Comparison of ENCODE assay signal across 15 cellular contexts in the genomic region with DNA sequence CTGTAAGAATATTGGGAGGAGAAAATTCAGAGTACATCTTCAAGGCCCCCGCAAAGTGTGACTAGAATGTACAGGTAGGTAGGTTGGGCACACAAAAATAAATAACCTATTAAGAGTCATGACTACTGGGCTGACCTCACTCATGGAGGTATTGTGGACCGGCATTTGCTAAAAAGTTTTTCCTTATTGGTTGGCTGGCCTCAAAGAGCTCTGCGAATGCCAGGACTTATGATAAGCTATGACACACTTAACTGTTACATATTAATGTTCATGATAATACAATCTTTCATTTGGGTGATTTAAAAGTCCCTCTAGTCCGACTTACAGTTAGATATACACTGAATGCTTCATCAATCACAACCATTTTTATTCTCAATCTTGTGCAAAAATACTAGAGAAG.
A peak's percentile ranks its signal among the peaks of the same experiment; 100 is the strongest.
DNase-seq lines count a peak whose midpoint lies in the region; ATAC-seq and TF ChIP-seq lines count a peak whose summit lies in the region.
"Had no signal": no experiment of that assay in that cellular context is flagged by ENCODE, and none has a peak within 500 bp of the region (broad histone marks: within the 10 kb centered on the region; RNA-seq: fewer than 3 reads in every experiment).

No MANE protein-coding gene starts in this region.

- intact Hi-C loops in breast epithelium (cut with DNase I; ENCODE audit: low total_unique reads) = no loop called here
- intact Hi-C loops in MCF 10A (cut with micrococcal nuclease) = no loop called here
- intact Hi-C loops in transverse colon (cut with DNase I; ENCODE audit: low total_unique reads) = no loop called here
- intact Hi-C loops in posterior cingulate gyrus (cut with DNase I) = no loop called here

- CTCF ChIA-PET in MCF 10A (lab: Yijun Ruan, JAX) = interaction anchor here (1.5 kb wide), 1 partner anchor 10 kb away, joined by 3 read pairs; no protein-coding TSS in a partner anchor

- H3K27ac ChIP-seq in breast epithelium (peak overlapping the region; percentile 24 to 34), transverse colon (peak overlapping the region; percentile 35 to 64 (median 60))
- H3K27ac ChIP-seq: foreskin keratinocyte had no signal

- no peaks in the 10 kb centered on the region for H3K27me3 Mint-ChIP-seq in MCF 10A (ENCODE audit: insufficient read depth, unreplicated experiment)
- H3K27me3 Mint-ChIP-seq: natural killer cell treated with Interleukin-12 subunit alpha and Interleukin-12 subunit beta and Interleukin-15 and Interleukin-18, amount 100 ng/mL, for 72 hours; T-cell had no signal

- H3K36me3 Mint-ChIP-seq in MCF 10A (ENCODE audit: insufficient read depth, unreplicated experiment) = peaks cover 4% of the 10 kb centered on the region
- H3K36me3 Mint-ChIP-seq: natural killer cell treated with Interleukin-12 subunit alpha and Interleukin-12 subunit beta and Interleukin-15 and Interleukin-18, amount 100 ng/mL, for 72 hours had no signal

- POLR2A ChIA-PET in MCF 10A (lab: Yijun Ruan, JAX) = interaction anchor here (0.6 kb wide), 1 partner anchor 55 kb away, joined by 4 read pairs; no protein-coding TSS in a partner anchor

- WGBS in transverse colon (ENCODE audit: low coverage in 1 of 2), 2 donors = 56 to 63% methylated on average over 3 to 4 of the region's 4 CpGs

- TF ChIP-seq CTCF in breast epithelium (IDR thresholded peaks at IDR 0.05) = no peak
- TF ChIP-seq CTCF in MCF 10A (IDR thresholded peaks at IDR 0.05; ENCODE audit: unreplicated experiment) = no peak
- no peak for TF ChIP-seq CTCF in fibroblast of the aortic adventitia (IDR thresholded peaks at IDR 0.05; ENCODE audit: insufficient read depth, low read length)
- no peak for TF ChIP-seq CTCF in transverse colon (IDR thresholded peaks at IDR 0.05)

- TF ChIP-seq POLR2A in breast epithelium (IDR thresholded peaks at IDR 0.05) = no peak
- TF ChIP-seq POLR2A in transverse colon (IDR thresholded peaks at IDR 0.05) = no peak

- TF ChIP-seq EP300 in transverse colon (IDR thresholded peaks at IDR 0.05; ENCODE audit: low read depth) = no peak

- DNase-seq in breast epithelium (ENCODE audit: low spot score in 2 of 2) (no peak), MCF 10A (ENCODE audit: unreplicated experiment) (no peak), fibroblast of the aortic adventitia (ENCODE audit: low read depth) (peak; percentile 71), mucosa of gallbladder (ENCODE audit: low spot score) (peak; percentile 59), transverse colon (no peak), posterior cingulate gyrus (no peak), G401 (ENCODE audit: low spot score) (no peak)
- DNase-seq: anterior cingulate cortex, foreskin keratinocyte, GOT3, NCI-H1048, NCI-H2227 treated with DMSO at 0.1 percent for 48 hours, T-cell had no signal

- H3K36me3 ChIP-seq in breast epithelium (no peaks in the 10 kb centered on the region), transverse colon (no peaks in the 10 kb centered on the region)

- H3K27me3 ChIP-seq in breast epithelium (no peaks in the 10 kb centered on the region), transverse colon (no peaks in the 10 kb centered on the region)

- H3K9me3 ChIP-seq in breast epithelium (no peaks in the 10 kb centered on the region), transverse colon (no peaks in the 10 kb centered on the region)

- peaks cover 0 to 12% of the 10 kb centered on the region in 2 donors for H3K4me1 ChIP-seq in breast epithelium
- peaks cover 9 to 30% (median 19%) of the 10 kb centered on the region in 4 donors for H3K4me1 ChIP-seq in transverse colon

- in situ Hi-C loops in transverse colon (cut with MboI; ENCODE audit: low pct_ligation_motif_present in 1 of 4, low pct_unique_long_range_greater_than_20kb in 1 of 4, low sequenced_read_pairs in 3 of 4) (no loop called here), G401 (cut with HindIII; ENCODE audit: low sequenced_read_pairs) (no loop called here)

- ATAC-seq in activated CD4-positive, CD25-positive, alpha-beta regulatory T cell treated with anti-CD3 and anti-CD28 coated beads, Interleukin-2, amount 50 U/mL, for 24 hours = no peak
- ATAC-seq: foreskin keratinocyte; natural killer cell treated with Interleukin-12 subunit alpha and Interleukin-12 subunit beta and Interleukin-15 and Interleukin-18, amount 100 ng/mL, for 72 hours; T-cell had no signal

- BruUV-seq in MCF 10A (replicated peaks; lab: Mats Ljungman, UMichigan) = no TSS peak

- H3K9me3 Mint-ChIP-seq in MCF 10A (ENCODE audit: unreplicated experiment) = no peaks in the 10 kb centered on the region
- H3K9me3 Mint-ChIP-seq: natural killer cell treated with Interleukin-12 subunit alpha and Interleukin-12 subunit beta and Interleukin-15 and Interleukin-18, amount 100 ng/mL, for 72 hours; T-cell had no signal

- peaks cover 27% of the 10 kb centered on the region for H3K4me1 Mint-ChIP-seq in MCF 10A (ENCODE audit: insufficient read depth, unreplicated experiment)

- no peak overlapping the region for H3K27ac Mint-ChIP-seq in MCF 10A (ENCODE audit: low read depth, unreplicated experiment)
- H3K27ac Mint-ChIP-seq: natural killer cell treated with Interleukin-12 subunit alpha and Interleukin-12 subunit beta and Interleukin-15 and Interleukin-18, amount 100 ng/mL, for 72 hours had no signal

- H3K4me3 ChIP-seq in breast epithelium (no peak overlapping the region), fibroblast of the aortic adventitia (ENCODE audit: low read depth, low read length) (no peak overlapping the region), transverse colon (no peak overlapping the region)

- H3K4me3 Mint-ChIP-seq in MCF 10A (ENCODE audit: unreplicated experiment) = no peak overlapping the region
- H3K4me3 Mint-ChIP-seq: natural killer cell treated with Interleukin-12 subunit alpha and Interleukin-12 subunit beta and Interleukin-15 and Interleukin-18, amount 100 ng/mL, for 72 hours; T-cell had no signal

Comparison
In these comparisons a context has a peak if more than half of its experiments do, and no peak if none do; other contexts are left out.
1. DNase-seq: peak in fibroblast of the aortic adventitia (single experiment) and mucosa of gallbladder (single experiment); none in breast epithelium (0 of 2), MCF 10A (single experiment), transverse colon (single experiment), posterior cingulate gyrus (0 of 10) and G401 (single experiment).